Comparison of ENCODE assay signal across 8 cellular contexts in genomic region chr18:8610442-8610801, GRCh38. TPM values are rescaled to one million over a fixed set of nuclear protein-coding genes. Genes with fewer than 3 reads are reported as not detected.
DNase-seq lines count a peak whose midpoint lies in the region; ATAC-seq and TF ChIP-seq lines count a peak whose summit lies in the region.

No MANE protein-coding gene starts in this region.

- CTCF ChIA-PET in AG04450 (lab: Charles Lee) = no interaction called here
- CTCF ChIA-PET in activated naive CD4-positive, alpha-beta T cell treated with anti-CD3 and anti-CD28 coated beads, Interleukin-2, amount 10 ng/mL, durations not matched to agents 7 days and 5 days (lab: Charles Lee) = no interaction called here

- H3K27me3 Mint-ChIP-seq in activated naive CD4-positive, alpha-beta T cell treated with anti-CD3 and anti-CD28 coated beads, Interleukin-2, amount 10 ng/mL, durations not matched to agents 7 days and 5 days = peaks cover 12% of the 10 kb centered on the region

- H3K27me3 ChIP-seq in AG04450 (ENCODE audit: control insufficient read depth, insufficient read depth, low read length) = no peaks in the 10 kb centered on the region

- POLR2A ChIA-PET in AG04450 (lab: Yijun Ruan, JAX) = no interaction called here

- peaks cover 22% of the 10 kb centered on the region for H3K36me3 Mint-ChIP-seq in activated naive CD4-positive, alpha-beta T cell treated with anti-CD3 and anti-CD28 coated beads, Interleukin-2, amount 10 ng/mL, durations not matched to agents 7 days and 5 days

- H3K4me3 Mint-ChIP-seq in activated naive CD4-positive, alpha-beta T cell treated with anti-CD3 and anti-CD28 coated beads, Interleukin-2, amount 10 ng/mL, durations not matched to agents 7 days and 5 days = peak overlapping the region; percentile 94

- peaks cover 55% of the 10 kb centered on the region for H3K4me1 Mint-ChIP-seq in activated naive CD4-positive, alpha-beta T cell treated with anti-CD3 and anti-CD28 coated beads, Interleukin-2, amount 10 ng/mL, durations not matched to agents 7 days and 5 days

- H3K27ac Mint-ChIP-seq in activated naive CD4-positive, alpha-beta T cell treated with anti-CD3 and anti-CD28 coated beads, Interleukin-2, amount 10 ng/mL, durations not matched to agents 7 days and 5 days = peak overlapping the region; percentile 88

- no peak for TF ChIP-seq CTCF in AG04450 (IDR thresholded peaks at IDR 0.05; ENCODE audit: low read depth, low read length)

- no peak for ATAC-seq in GM21528 (IDR thresholded peaks at IDR 0.05; ENCODE audit: low FRiP score, unreplicated experiment)

- H3K4me3 ChIP-seq in AG04450 (ENCODE audit: low read depth, low read length) (peak overlapping the region; percentile 82), iPS-11a (ENCODE audit: low read depth, low read length) (peak overlapping the region; percentile 73)

- peaks cover 4% of the 10 kb centered on the region; the same call in 1 of the 2 replicates for H3K9me3 ChIP-seq in AG04450 (ENCODE audit: control insufficient read depth, insufficient read depth, low read length)

- H3K27ac ChIP-seq in AG04450 (ENCODE audit: low read depth, low read length) = no peak overlapping the region

- no peak for DNase-seq in AG04450 (ENCODE audit: low read depth, low spot score)
- DNase-seq in HCEC 1CT = peak; percentile 8
- DNase-seq in activated naive CD4-positive, alpha-beta T cell treated with anti-CD3 and anti-CD28 coated beads, Interleukin-2, amount 10 ng/mL, durations not matched to agents 7 days and 5 days = peak; percentile 40
- DNase-seq in stimulated activated CD8-positive, alpha-beta memory T cell treated with anti-CD3 and anti-CD28 coated beads, Interleukin-4, amount 100 ng/mL, for 48 hours = peak; percentile 43
- DNase-seq in NCI-H2081 (lab: John Stamatoyannopoulos, UW) = no peak
- no peak for DNase-seq in NCI-H774 (lab: John Stamatoyannopoulos, UW)

- no peaks in the 10 kb centered on the region for H3K9me3 Mint-ChIP-seq in activated naive CD4-positive, alpha-beta T cell treated with anti-CD3 and anti-CD28 coated beads, Interleukin-2, amount 10 ng/mL, durations not matched to agents 7 days and 5 days

RNA-seq across cellular contexts. Expression of gene RAB12, which starts 1.2 kb away (rescaled TPM):
- 29.9 and 35.4 TPM in 2 replicates for polyA plus RNA-seq in AG04450 (2011; rRNA removed)
- 16.7 and 29.1 TPM in 2 replicates for polyA minus RNA-seq in AG04450 (2011; rRNA and poly(A)+ RNA removed)

Comparison
In these comparisons a context has a peak if more than half of its experiments do, and no peak if none do; other contexts are left out.
1. DNase-seq: peak in HCEC 1CT (single experiment), activated naive CD4-positive, alpha-beta T cell treated with anti-CD3 and anti-CD28 coated beads, Interleukin-2, amount 10 ng/mL, durations not matched to agents 7 days and 5 days (single experiment) and stimulated activated CD8-positive, alpha-beta memory T cell treated with anti-CD3 and anti-CD28 coated beads, Interleukin-4, amount 100 ng/mL, for 48 hours (single experiment); none in AG04450 (single experiment), NCI-H2081 (0 of 2) and NCI-H774 (single experiment).